ENCODE assay signal across 5 cellular contexts in the genomic region with DNA sequence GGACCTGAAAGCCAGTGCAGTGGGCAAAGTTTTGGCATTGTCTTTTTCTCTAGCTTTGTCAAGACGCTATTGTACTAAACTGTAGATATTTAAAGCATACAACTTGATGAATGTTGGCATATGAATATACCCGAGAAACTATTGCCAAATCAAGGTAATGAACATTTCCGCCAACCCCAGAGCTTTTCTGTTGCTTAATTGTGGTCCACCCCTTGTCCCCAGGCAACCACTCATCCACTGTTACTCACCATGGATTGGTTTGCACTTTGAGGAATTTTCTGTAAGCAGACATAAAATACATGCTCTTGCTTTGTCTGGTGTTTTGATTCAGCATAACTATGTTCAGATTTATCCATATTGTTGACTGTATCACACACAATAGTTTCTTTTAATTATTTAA.
"Had no signal": no experiment of that assay in that cellular context is flagged by ENCODE, and none has a peak within 500 bp of the region (broad histone marks: within the 10 kb centered on the region; RNA-seq: fewer than 3 reads in every experiment).

No MANE protein-coding gene starts in this region.

- H3K4me1 Mint-ChIP-seq: GM23338, H9 had no signal

- DNase-seq: H9, HCEC 1CT had no signal

- H3K27ac Mint-ChIP-seq: GM23338, H9, IgD-negative memory B cell had no signal

- H3K4me3 Mint-ChIP-seq: GM23338, H9, IgD-negative memory B cell had no signal

- H3K9me3 Mint-ChIP-seq: GM23338, H9, IgD-negative memory B cell had no signal

- H3K4me3 ChIP-seq: GM23338 had no signal

- H3K27ac ChIP-seq: HL-60 had no signal

- H3K36me3 Mint-ChIP-seq: IgD-negative memory B cell had no signal
